Comparison of ENCODE assay signal across 32 cellular contexts in genomic region chr10:71158902-71159301, GRCh38. TPM values are rescaled to one million over a fixed set of nuclear protein-coding genes. Genes with fewer than 3 reads are reported as not detected.
"Had no signal": no experiment of that assay in that cellular context is flagged by ENCODE, and none has a peak within 500 bp of the region (broad histone marks: within the 10 kb centered on the region; RNA-seq: fewer than 3 reads in every experiment).

No MANE protein-coding gene starts in this region.

- H3K4me1 ChIP-seq: adrenal gland, body of pancreas, breast epithelium, esophagus muscularis mucosa, foreskin keratinocyte, gastroesophageal sphincter, heart right ventricle had no signal

- H3K36me3 ChIP-seq: adrenal gland, breast epithelium, cardiac muscle cell, esophagus muscularis mucosa, gastroesophageal sphincter, heart right ventricle had no signal

- ATAC-seq: activated CD4-positive, alpha-beta T cell treated with anti-CD3 and anti-CD28 coated beads for 36 hours; activated CD8-positive, alpha-beta memory T cell treated with anti-CD3 and anti-CD28 coated beads, Interleukin-2, amount 10 ng/mL, durations not matched to agents 7 days and 5 days; activated CD8-positive, alpha-beta T cell treated with anti-CD3 and anti-CD28 coated beads, Interleukin-2, amount 10 ng/mL, durations not matched to agents 7 days and 5 days; activated naive CD8-positive, alpha-beta T cell treated with anti-CD3 and anti-CD28 coated beads, Interleukin-2, amount 50 U/mL, for 24 hours; activated T-cell treated with anti-CD3 and anti-CD28 coated beads, Interleukin-2, amount 50 U/mL, for 72 hours; body of pancreas; effector memory CD8-positive, alpha-beta T cell; foreskin keratinocyte; gastroesophageal sphincter; heart right ventricle had no signal

- H3K4me3 ChIP-seq: adrenal gland, body of pancreas, breast epithelium, cardiac muscle cell, esophagus muscularis mucosa, gastroesophageal sphincter, heart right ventricle, hepatocyte had no signal

- DNase-seq: activated CD4-positive, alpha-beta memory T cell treated with anti-CD3 and anti-CD28 coated beads for 36 hours; activated CD4-positive, alpha-beta T cell treated with anti-CD3 and anti-CD28 coated beads for 36 hours; activated CD4-positive, alpha-beta T cell treated with anti-CD3 and anti-CD28 coated beads, Interleukin-2, amount 10 ng/mL, durations not matched to agents 24 days and 14 days; activated CD4-positive, CD25-positive, alpha-beta regulatory T cell; activated CD4-positive, CD25-positive, alpha-beta regulatory T cell treated with anti-CD3 and anti-CD28 coated beads, Interleukin-2, amount 50 U/mL, for 72 hours; activated CD8-positive, alpha-beta memory T cell treated with anti-CD3 and anti-CD28 coated beads, Interleukin-2, amount 10 ng/mL, durations not matched to agents 7 days and 5 days; activated CD8-positive, alpha-beta memory T cell treated with anti-CD3 and anti-CD28 coated beads, Interleukin-2, amount 50 U/mL, for 4 hours; activated CD8-positive, alpha-beta T cell treated with anti-CD3 and anti-CD28 coated beads, Interleukin-2, amount 10 ng/mL, durations not matched to agents 7 days and 5 days; activated naive CD4-positive, alpha-beta T cell treated with anti-CD3 and anti-CD28 coated beads for 36 hours; activated naive CD8-positive, alpha-beta T cell treated with anti-CD3 and anti-CD28 coated beads for 36 hours; activated naive CD8-positive, alpha-beta T cell treated with anti-CD3 and anti-CD28 coated beads, Interleukin-2, amount 50 U/mL, for 24 hours; activated T-cell treated with anti-CD3 and anti-CD28 coated beads, Interleukin-2, amount 50 U/mL, for 1 hour; activated T-cell treated with anti-CD3 and anti-CD28 coated beads, Interleukin-2, amount 50 U/mL, for 72 hours; adrenal gland; amygdala; aorta; body of pancreas; central memory CD4-positive, alpha-beta T cell; cortex of kidney; dermis blood vessel endothelial cell; effector CD4-positive, alpha-beta T cell; effector memory CD8-positive, alpha-beta T cell; erythroblast; foreskin keratinocyte; heart right ventricle; T-helper 2 cell had no signal

- H3K27me3 ChIP-seq: adrenal gland, body of pancreas, breast epithelium, cardiac muscle cell, esophagus muscularis mucosa, gastroesophageal sphincter, heart right ventricle, hepatocyte had no signal

- H3K27ac ChIP-seq: adrenal gland, body of pancreas, breast epithelium, cardiac muscle cell, esophagus muscularis mucosa, foreskin keratinocyte, gastroesophageal sphincter, heart right ventricle, hepatocyte had no signal

- H3K9me3 ChIP-seq: adrenal gland, body of pancreas, breast epithelium, esophagus muscularis mucosa, gastroesophageal sphincter, heart right ventricle had no signal

RNA-seq across cellular contexts. Expression of gene UNC5B, which starts 53.5 kb away (rescaled TPM):
- total RNA-seq: T-helper 1 cell treated with Interleukin-12 subunit alpha and Interleukin-12 subunit beta and Interleukin-4 antibody, amounts not matched to agents 30 ng/mL and 1 ng/mL, for 36 hours had no signal
